Comparison of ENCODE assay signal across 1 cellular context in the genomic region with DNA sequence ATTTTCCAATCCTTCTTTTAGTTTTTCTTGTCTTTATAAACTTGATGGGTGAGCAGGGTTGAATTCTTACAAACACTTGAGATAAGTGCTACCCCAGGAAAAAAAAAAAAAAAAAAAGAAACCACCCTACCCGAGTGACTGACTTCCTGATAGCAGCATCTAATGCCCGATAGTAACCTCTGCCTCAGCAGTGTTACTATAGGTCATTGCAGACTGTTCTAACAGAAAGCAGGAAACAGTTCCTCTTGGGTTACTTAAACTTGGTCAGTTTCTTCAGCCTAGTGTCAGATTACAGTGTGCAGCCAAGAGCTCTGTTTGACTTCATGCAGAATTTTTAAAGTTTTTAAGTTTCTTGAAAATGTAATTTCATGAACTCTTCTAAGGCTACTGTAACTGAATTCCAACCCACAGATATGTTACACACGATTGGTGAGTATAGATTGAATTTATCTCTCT.
TF ChIP-seq lines count a peak whose summit lies in the region.

No MANE protein-coding gene starts in this region.

TF ChIP-seq in GM23338, 12 proteins besides CTCF, POLR2A, EP300 and RAD21:
- TF ChIP-seq, protein P1, sequence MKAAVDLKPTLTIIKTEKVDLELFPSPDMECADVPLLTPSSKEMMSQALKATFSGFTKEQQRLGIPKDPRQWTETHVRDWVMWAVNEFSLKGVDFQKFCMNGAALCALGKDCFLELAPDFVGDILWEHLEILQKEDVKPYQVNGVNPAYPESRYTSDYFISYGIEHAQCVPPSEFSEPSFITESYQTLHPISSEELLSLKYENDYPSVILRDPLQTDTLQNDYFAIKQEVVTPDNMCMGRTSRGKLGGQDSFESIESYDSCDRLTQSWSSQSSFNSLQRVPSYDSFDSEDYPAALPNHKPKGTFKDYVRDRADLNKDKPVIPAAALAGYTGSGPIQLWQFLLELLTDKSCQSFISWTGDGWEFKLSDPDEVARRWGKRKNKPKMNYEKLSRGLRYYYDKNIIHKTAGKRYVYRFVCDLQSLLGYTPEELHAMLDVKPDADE (IDR thresholded peaks at IDR 0.05): no peak
- TF ChIP-seq, protein P2, sequence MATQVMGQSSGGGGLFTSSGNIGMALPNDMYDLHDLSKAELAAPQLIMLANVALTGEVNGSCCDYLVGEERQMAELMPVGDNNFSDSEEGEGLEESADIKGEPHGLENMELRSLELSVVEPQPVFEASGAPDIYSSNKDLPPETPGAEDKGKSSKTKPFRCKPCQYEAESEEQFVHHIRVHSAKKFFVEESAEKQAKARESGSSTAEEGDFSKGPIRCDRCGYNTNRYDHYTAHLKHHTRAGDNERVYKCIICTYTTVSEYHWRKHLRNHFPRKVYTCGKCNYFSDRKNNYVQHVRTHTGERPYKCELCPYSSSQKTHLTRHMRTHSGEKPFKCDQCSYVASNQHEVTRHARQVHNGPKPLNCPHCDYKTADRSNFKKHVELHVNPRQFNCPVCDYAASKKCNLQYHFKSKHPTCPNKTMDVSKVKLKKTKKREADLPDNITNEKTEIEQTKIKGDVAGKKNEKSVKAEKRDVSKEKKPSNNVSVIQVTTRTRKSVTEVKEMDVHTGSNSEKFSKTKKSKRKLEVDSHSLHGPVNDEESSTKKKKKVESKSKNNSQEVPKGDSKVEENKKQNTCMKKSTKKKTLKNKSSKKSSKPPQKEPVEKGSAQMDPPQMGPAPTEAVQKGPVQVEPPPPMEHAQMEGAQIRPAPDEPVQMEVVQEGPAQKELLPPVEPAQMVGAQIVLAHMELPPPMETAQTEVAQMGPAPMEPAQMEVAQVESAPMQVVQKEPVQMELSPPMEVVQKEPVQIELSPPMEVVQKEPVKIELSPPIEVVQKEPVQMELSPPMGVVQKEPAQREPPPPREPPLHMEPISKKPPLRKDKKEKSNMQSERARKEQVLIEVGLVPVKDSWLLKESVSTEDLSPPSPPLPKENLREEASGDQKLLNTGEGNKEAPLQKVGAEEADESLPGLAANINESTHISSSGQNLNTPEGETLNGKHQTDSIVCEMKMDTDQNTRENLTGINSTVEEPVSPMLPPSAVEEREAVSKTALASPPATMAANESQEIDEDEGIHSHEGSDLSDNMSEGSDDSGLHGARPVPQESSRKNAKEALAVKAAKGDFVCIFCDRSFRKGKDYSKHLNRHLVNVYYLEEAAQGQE (IDR thresholded peaks at IDR 0.05; ENCODE audit: unreplicated experiment): no peak
TF ChIP-seq in GM23338: peak in this region for 0.
